ENCODE assay signal across 8 cellular contexts in genomic region chr19:51108066-51108804, GRCh38. TPM values are rescaled to one million over a fixed set of nuclear protein-coding genes. Genes with fewer than 3 reads are reported as not detected.
DNase-seq lines count a peak whose midpoint lies in the region; ATAC-seq and TF ChIP-seq lines count a peak whose summit lies in the region.

CTU1 (minus strand) TSS chr19:51108409; CDS start chr19:51104569, 3,840 bp downstream.

- DNase-seq in GM06990 (ENCODE audit: extremely low read depth, insufficient read length) (peak; percentile 99), NCI-H1092 (lab: John Stamatoyannopoulos, UW) (peak; percentile 95), glomerular visceral epithelial cell (ENCODE audit: extremely low spot score) (peak; percentile 99), omental fat pad (ENCODE audit: low spot score) (peak; percentile 89), thoracic aorta (ENCODE audit: low spot score) (peak; percentile 97)

- peak; percentile 91 for ATAC-seq in HG02588 (IDR thresholded peaks at IDR 0.05; ENCODE audit: unreplicated experiment)
- peak; percentile 99 for ATAC-seq in SK-N-SH treated with all-trans-retinoic acid at 6 μM for 48 hours
- ATAC-seq in omental fat pad (ENCODE audit: low FRiP score) = peak; percentile 98
- peak; percentile 99 for ATAC-seq in thoracic aorta (ENCODE audit: insufficient number of reproducible peaks, low FRiP score, low read depth)

- H3K27me3 ChIP-seq in GM06990 (replicated peaks; ENCODE audit: control insufficient read depth, insufficient read depth, low read length) = peaks cover 2% of the 10 kb centered on the region; the same call in 1 of the 2 replicates
- no peaks in the 10 kb centered on the region for H3K27me3 ChIP-seq in thoracic aorta (replicated peaks; ENCODE audit: insufficient read depth)

- no peaks in the 10 kb centered on the region for H3K9me3 Mint-ChIP-seq in activated naive CD8-positive, alpha-beta T cell (ENCODE audit: low read depth)

- H3K4me1 Mint-ChIP-seq in activated naive CD8-positive, alpha-beta T cell (ENCODE audit: low read depth) = peaks cover 33% of the 10 kb centered on the region

- H3K27ac Mint-ChIP-seq in activated naive CD8-positive, alpha-beta T cell = peak within 1 kb of the TSS; percentile 95

- no peak for TF ChIP-seq CTCF in GM06990 (IDR thresholded peaks at IDR 0.05; ENCODE audit: insufficient read depth, low read length, poor library complexity, severe bottlenecking)
- TF ChIP-seq CTCF in omental fat pad (IDR thresholded peaks at IDR 0.05) = no peak
- no peak for TF ChIP-seq CTCF in thoracic aorta (IDR thresholded peaks at IDR 0.05)

- H3K9me3 ChIP-seq in thoracic aorta = no peaks in the 10 kb centered on the region

- H3K36me3 Mint-ChIP-seq in activated naive CD8-positive, alpha-beta T cell = peaks cover 8% of the 10 kb centered on the region

- H3K27me3 Mint-ChIP-seq in activated naive CD8-positive, alpha-beta T cell = no peaks in the 10 kb centered on the region

- peaks cover 11 to 19% of the 10 kb centered on the region in 2 donors for H3K4me1 ChIP-seq in thoracic aorta (ENCODE audit: control insufficient read depth in 1 of 2, low read depth in 2 of 2)

- H3K36me3 ChIP-seq in GM06990 (ENCODE audit: control insufficient read depth, insufficient read depth, low read length) (peaks cover 6% of the 10 kb centered on the region), thoracic aorta (peaks cover 3% of the 10 kb centered on the region)

- peak within 1 kb of the TSS; percentile 98 for H3K4me3 Mint-ChIP-seq in activated naive CD8-positive, alpha-beta T cell

- peak within 1 kb of the TSS; percentile 89 for H3K4me3 ChIP-seq in GM06990 (replicated peaks; ENCODE audit: low read depth, low read length)
- H3K4me3 ChIP-seq in thoracic aorta = peak within 1 kb of the TSS; percentile 87

- H3K27ac ChIP-seq in thoracic aorta = peak within 1 kb of the TSS; percentile 34 to 61

TF ChIP-seq in SK-N-SH treated with all-trans-retinoic acid at 6 μM for 48 hours, 23 proteins besides CTCF, POLR2A, EP300 and RAD21:
- TF ChIP-seq ZNF565 (CRISPR knock-in tag; conservative IDR thresholded peaks at IDR 0.05; ENCODE audit: low read depth) (no peak), ZNF70 (CRISPR knock-in tag; IDR thresholded peaks at IDR 0.05) (no peak), PPARA (CRISPR knock-in tag; IDR thresholded peaks at IDR 0.05; ENCODE audit: borderline replicate concordance) (no peak), ESRRG (CRISPR knock-in tag; IDR thresholded peaks at IDR 0.05) (no peak), ZFP30 (CRISPR knock-in tag; IDR thresholded peaks at IDR 0.05) (no peak), TCF4 (CRISPR knock-in tag; IDR thresholded peaks at IDR 0.05; ENCODE audit: borderline replicate concordance) (no peak), CREB5 (CRISPR knock-in tag; IDR thresholded peaks at IDR 0.05; ENCODE audit: low read depth) (no peak)

RNA-seq across cellular contexts. Expression of gene CTU1, which starts in this region (rescaled TPM):
- 10 to 100 TPM in 2 of 4 donors, 1 to 10 TPM in 2; 7.1 to 14.2 (median 9.5) TPM for total RNA-seq in omental fat pad
- total RNA-seq in thoracic aorta = 10 to 100 TPM in 1 of 2 donors, 1 to 10 TPM in 1; 4.9 to 12.5 TPM

Comparison
In these comparisons a context has a peak if more than half of its experiments do, and no peak if none do; other contexts are left out.
1. Peak in every context shown above with its lines: DNase-seq, ATAC-seq, H3K4me3 ChIP-seq and H3K27ac ChIP-seq.